ENCODE assay signal across 17 cellular contexts in genomic region chr11:10728779-10729472, GRCh38. TPM values are rescaled to one million over a fixed set of nuclear protein-coding genes. Genes with fewer than 3 reads are reported as not detected.
DNase-seq lines count a peak whose midpoint lies in the region; ATAC-seq and TF ChIP-seq lines count a peak whose summit lies in the region.
"Had no signal": no experiment of that assay in that cellular context is flagged by ENCODE, and none has a peak within 500 bp of the region (broad histone marks: within the 10 kb centered on the region; RNA-seq: fewer than 3 reads in every experiment).

No MANE protein-coding gene starts in this region.

- no peak overlapping the region for H3K4me3 ChIP-seq in A673 (ENCODE audit: low read depth, low read length, poor library complexity, severe bottlenecking)
- H3K4me3 ChIP-seq: A549, thyroid gland had no signal

- no peak overlapping the region for H3K27ac Mint-ChIP-seq in nephron progenitor cell
- H3K27ac Mint-ChIP-seq in activated T-helper 2 cell treated with anti-CD3 and anti-CD28 coated beads, Interferon-gamma antibody, Interleukin-2, Interleukin-4, amounts not matched to agents 10 μg/mL and 5 μg/mL and 100 μg/mL, durations not matched to agents 14 hours and 24 hours and 36 hours, result no peak overlapping the region
- H3K27ac Mint-ChIP-seq: activated CD8-positive, alpha-beta T cell treated with anti-CD3 and anti-CD28 coated beads for 36 hours; activated naive CD4-positive, alpha-beta T cell treated with anti-CD3 and anti-CD28 coated beads, Interleukin-2, amount 50 U/mL, for 72 hours; effector memory CD8-positive, alpha-beta T cell had no signal

- H3K4me3 Mint-ChIP-seq in nephron progenitor cell, result peak overlapping the region; percentile 78
- no peak overlapping the region for H3K4me3 Mint-ChIP-seq in activated T-helper 2 cell treated with anti-CD3 and anti-CD28 coated beads, Interferon-gamma antibody, Interleukin-2, Interleukin-4, amounts not matched to agents 10 μg/mL and 5 μg/mL and 100 μg/mL, durations not matched to agents 14 hours and 24 hours and 36 hours (ENCODE audit: low read depth)
- H3K4me3 Mint-ChIP-seq: activated CD8-positive, alpha-beta T cell treated with anti-CD3 and anti-CD28 coated beads for 36 hours; effector memory CD8-positive, alpha-beta T cell had no signal

- H3K27me3 ChIP-seq in A673 (replicated peaks; ENCODE audit: insufficient read depth, low read depth, low read length, poor library complexity), result no peaks in the 10 kb centered on the region
- H3K27me3 ChIP-seq: thyroid gland had no signal

- peak overlapping the region; percentile 60 for H3K27ac ChIP-seq in A673 (ENCODE audit: low read depth, low read length, poor library complexity, severe bottlenecking)
- H3K27ac ChIP-seq: A549, parathyroid adenoma, thyroid gland had no signal

- H3K27me3 Mint-ChIP-seq in nephron progenitor cell (ENCODE audit: low read depth, poor library complexity), result peaks cover 15% of the 10 kb centered on the region
- peaks cover 30% of the 10 kb centered on the region for H3K27me3 Mint-ChIP-seq in activated T-helper 2 cell treated with anti-CD3 and anti-CD28 coated beads, Interferon-gamma antibody, Interleukin-2, Interleukin-4, amounts not matched to agents 10 μg/mL and 5 μg/mL and 100 μg/mL, durations not matched to agents 14 hours and 24 hours and 36 hours (ENCODE audit: low read depth)

- intact Hi-C loops in A673 (cut with micrococcal nuclease; ENCODE audit: unreplicated experiment), result loop anchor here (5.0 kb wide), 1 partner anchor 62 kb away; no protein-coding TSS in a partner anchor
- intact Hi-C loops in activated T-helper 2 cell treated with anti-CD3 and anti-CD28 coated beads, Interferon-gamma antibody, Interleukin-2, Interleukin-4, amounts not matched to agents 10 μg/mL and 5 μg/mL and 100 μg/mL, durations not matched to agents 14 hours and 24 hours and 36 hours (cut with micrococcal nuclease), result no loop called here

- TF ChIP-seq CTCF in A673 (conservative IDR thresholded peaks at IDR 0.05; ENCODE audit: low read depth, low read length) (no peak), nephron progenitor cell (IDR thresholded peaks at IDR 0.05) (no peak)

- no TSS peak for BruUV-seq in A673 (replicated peaks; lab: Mats Ljungman, UMichigan)

- POLR2A ChIA-PET in A673 (lab: Charles Lee; ENCODE audit: low non-redundant PET), result no interaction called here

- H3K4me1 ChIP-seq in A673 (ENCODE audit: insufficient read depth, low read length, poor library complexity, severe bottlenecking), result peaks cover 30% of the 10 kb centered on the region
- H3K4me1 ChIP-seq: A549, parathyroid adenoma, thyroid gland had no signal

- peaks cover 16% of the 10 kb centered on the region for H3K9me3 Mint-ChIP-seq in nephron progenitor cell
- peaks cover 5% of the 10 kb centered on the region for H3K9me3 Mint-ChIP-seq in activated T-helper 2 cell treated with anti-CD3 and anti-CD28 coated beads, Interferon-gamma antibody, Interleukin-2, Interleukin-4, amounts not matched to agents 10 μg/mL and 5 μg/mL and 100 μg/mL, durations not matched to agents 14 hours and 24 hours and 36 hours
- H3K9me3 Mint-ChIP-seq: activated naive CD4-positive, alpha-beta T cell treated with anti-CD3 and anti-CD28 coated beads, Interleukin-2, amount 50 U/mL, for 72 hours; effector memory CD8-positive, alpha-beta T cell had no signal

- CTCF ChIA-PET in A673 (lab: Charles Lee), result no interaction called here

- H3K9me3 ChIP-seq in A673 (ENCODE audit: low read depth, low read length, poor library complexity, severe bottlenecking), result peaks cover 5% of the 10 kb centered on the region
- H3K9me3 ChIP-seq: A549, thyroid gland had no signal

- peaks cover 27% of the 10 kb centered on the region for H3K4me1 Mint-ChIP-seq in nephron progenitor cell
- H3K4me1 Mint-ChIP-seq in activated T-helper 2 cell treated with anti-CD3 and anti-CD28 coated beads, Interferon-gamma antibody, Interleukin-2, Interleukin-4, amounts not matched to agents 10 μg/mL and 5 μg/mL and 100 μg/mL, durations not matched to agents 14 hours and 24 hours and 36 hours (ENCODE audit: low read depth), result peaks cover 21% of the 10 kb centered on the region

- H3K36me3 Mint-ChIP-seq in nephron progenitor cell (ENCODE audit: low read depth), result peaks cover 10% of the 10 kb centered on the region
- no peaks in the 10 kb centered on the region for H3K36me3 Mint-ChIP-seq in activated T-helper 2 cell treated with anti-CD3 and anti-CD28 coated beads, Interferon-gamma antibody, Interleukin-2, Interleukin-4, amounts not matched to agents 10 μg/mL and 5 μg/mL and 100 μg/mL, durations not matched to agents 14 hours and 24 hours and 36 hours (ENCODE audit: low read depth)

- no peaks in the 10 kb centered on the region for H3K36me3 ChIP-seq in A673 (ENCODE audit: insufficient read depth, low read length, poor library complexity, severe bottlenecking)
- H3K36me3 ChIP-seq: thyroid gland had no signal

- peak; percentile 52 for DNase-seq in A673 (ENCODE audit: low spot score)
- peak; percentile 54 for DNase-seq in NAMALWA (ENCODE audit: low spot score)
- peak; percentile 51 for DNase-seq in fibroblast of gingiva (ENCODE audit: low read depth)
- peak; percentile 49 for DNase-seq in nephron progenitor cell
- DNase-seq in cortex of kidney (lab: John Stamatoyannopoulos, UW), result no peak
- DNase-seq in activated T-helper 2 cell treated with anti-CD3 and anti-CD28 coated beads, Interferon-gamma antibody, Interleukin-2, Interleukin-4, amounts not matched to agents 10 μg/mL and 5 μg/mL and 100 μg/mL, durations not matched to agents 14 hours and 24 hours and 36 hours (ENCODE audit: low spot score), result no peak
- DNase-seq in DMS53 treated with DMSO at 0.1 percent for 48 hours (lab: John Stamatoyannopoulos, UW; ENCODE audit: unreplicated experiment), result no peak
- DNase-seq: activated CD8-positive, alpha-beta T cell treated with anti-CD3 and anti-CD28 coated beads for 36 hours; effector memory CD8-positive, alpha-beta T cell; Kasumi-1; SW 1271; thyroid gland had no signal

- ATAC-seq in GM21526 (IDR thresholded peaks at IDR 0.05; ENCODE audit: low FRiP score, unreplicated experiment), result no peak
- ATAC-seq: activated CD8-positive, alpha-beta T cell treated with anti-CD3 and anti-CD28 coated beads for 36 hours; activated naive CD4-positive, alpha-beta T cell treated with anti-CD3 and anti-CD28 coated beads, Interleukin-2, amount 50 U/mL, for 72 hours; effector memory CD8-positive, alpha-beta T cell had no signal

RNA-seq across cellular contexts. Expression of gene CTR9, which starts 22.1 kb away (rescaled TPM):
- 45.9 and 49.3 TPM in 2 replicates for total RNA-seq in A673 (2021)
- total RNA-seq in activated T-helper 2 cell treated with anti-CD3 and anti-CD28 coated beads, Interferon-gamma antibody, Interleukin-2, Interleukin-4, amounts not matched to agents 10 μg/mL and 5 μg/mL and 100 μg/mL, durations not matched to agents 14 hours and 24 hours and 36 hours, result 41.5 and 43.5 TPM in 2 replicates

RNA-seq across cellular contexts. Expression of gene IRAG1, which starts 35.4 kb away (rescaled TPM):
- 0.26 and 0.81 TPM in 2 replicates for total RNA-seq in A673 (2021)
- not detected in 2 replicates for total RNA-seq in activated T-helper 2 cell treated with anti-CD3 and anti-CD28 coated beads, Interferon-gamma antibody, Interleukin-2, Interleukin-4, amounts not matched to agents 10 μg/mL and 5 μg/mL and 100 μg/mL, durations not matched to agents 14 hours and 24 hours and 36 hours
- total RNA-seq: activated CD8-positive, alpha-beta T cell treated with anti-CD3 and anti-CD28 coated beads for 36 hours; activated naive CD4-positive, alpha-beta T cell treated with anti-CD3 and anti-CD28 coated beads, Interleukin-2, amount 50 U/mL, for 72 hours; NCI-H460 had no signal

Comparison
In these comparisons a context has a peak if more than half of its experiments do, and no peak if none do; other contexts are left out.
1. DNase-seq: peak in A673 (single experiment), NAMALWA (single experiment), fibroblast of gingiva (single experiment) and nephron progenitor cell (single experiment); none in cortex of kidney (single experiment), activated T-helper 2 cell treated with anti-CD3 and anti-CD28 coated beads, Interferon-gamma antibody, Interleukin-2, Interleukin-4, amounts not matched to agents 10 μg/mL and 5 μg/mL and 100 μg/mL, durations not matched to agents 14 hours and 24 hours and 36 hours (single experiment) and DMS53 treated with DMSO at 0.1 percent for 48 hours (single experiment).